In the genomic region with DNA sequence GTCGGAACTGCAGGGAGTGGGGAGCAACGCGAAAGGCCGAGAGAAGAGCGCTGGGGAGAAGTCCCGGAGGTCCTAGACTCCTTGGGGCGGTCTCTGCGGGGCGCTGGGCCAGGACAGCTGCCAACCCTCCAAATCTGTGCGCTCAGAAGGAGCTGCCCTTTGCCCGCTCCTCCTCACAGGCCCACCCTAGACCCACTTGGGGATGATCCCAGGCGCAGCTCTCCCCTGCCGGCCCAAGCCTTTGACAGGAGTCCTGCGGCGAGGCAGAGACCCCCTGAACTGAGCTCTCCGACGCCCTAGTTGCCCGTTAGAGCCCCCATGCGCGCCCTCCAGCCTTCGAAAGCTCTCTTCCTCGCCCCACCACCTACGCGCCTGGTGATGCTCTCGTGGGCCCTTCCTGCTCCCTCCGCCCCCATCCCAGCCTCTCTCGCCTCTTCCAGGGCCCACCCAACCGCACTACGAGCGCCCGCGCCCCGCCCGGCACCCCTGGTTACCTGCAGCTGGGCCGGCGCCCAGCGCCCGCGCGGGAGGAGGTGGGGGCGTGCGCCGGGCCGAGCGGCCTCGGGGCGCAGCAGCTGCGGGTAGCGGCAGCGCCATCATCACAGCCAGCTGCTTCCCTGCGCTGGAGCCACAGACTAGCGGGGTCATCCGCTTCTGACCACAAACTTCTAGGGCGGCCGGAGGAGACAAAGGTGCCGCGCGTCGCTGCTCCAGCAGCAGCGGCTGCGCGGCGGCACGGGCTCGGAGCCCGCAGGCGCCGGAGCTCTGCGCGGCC, we compare ENCODE assay signal across 10 cellular contexts.
DNase-seq lines count a peak whose midpoint lies in the region; ATAC-seq, FAIRE-seq and TF ChIP-seq lines count a peak whose summit lies in the region.
"Had no signal": no experiment of that assay in that cellular context is flagged by ENCODE, and none has a peak within 500 bp of the region (broad histone marks: within the 10 kb centered on the region; RNA-seq: fewer than 3 reads in every experiment).

No MANE protein-coding gene starts in this region.

- no peak overlapping the region for H3K9ac ChIP-seq in H1 (replicated peaks in 1 of 4; ENCODE audit: extremely low read depth in 1 of 4, low read depth in 3 of 4, low read length in 3 of 4)

- no peaks in the 10 kb centered on the region for H3K79me1 ChIP-seq in H1 (ENCODE audit: low read depth, low read length)

- no peak overlapping the region for H3K4ac ChIP-seq in H1 (replicated peaks; ENCODE audit: insufficient read length, low read depth, low read length)

- no peak overlapping the region for H3K14ac ChIP-seq in H1 (ENCODE audit: insufficient read length)

- no peak overlapping the region for H2BK15ac ChIP-seq in H1 (ENCODE audit: low read length)

- H4K20me1 ChIP-seq in H1 (replicated peaks in 1 of 2; ENCODE audit: control insufficient read depth in 1 of 2, insufficient read depth in 2 of 2, low read length in 2 of 2) = peaks cover 17 to 19% of the 10 kb centered on the region in 2 experiments

- WGBS in H1 (ENCODE audit: extremely low coverage in 1 of 2, insufficient coverage in 1 of 2, insufficient read length in 1 of 2, insufficient replicate concordance in 2 of 2, low coverage in 1 of 2, low lambda C conversion rate in 2 of 2, missing lambda C conversion rate in 1 of 2), 2 experiments = 4% methylated on average over 47 of the region's 70 CpGs; no CpG with 5 or more reads in 1 of the 2 experiments
- WGBS in prostate gland = 2% methylated on average over 42 of the region's 70 CpGs

- no peak overlapping the region for H4K91ac ChIP-seq in H1 (replicated peaks; ENCODE audit: insufficient read length, low read length)

- H3K27ac ChIP-seq in H1 (ENCODE audit: low read depth, low read length) (no peak overlapping the region), prostate gland (no peak overlapping the region)
- H3K27ac ChIP-seq: RWPE1 had no signal

- ATAC-seq in HG03139 (IDR thresholded peaks at IDR 0.05; ENCODE audit: unreplicated experiment) = no peak

- H3K23ac ChIP-seq in H1 (ENCODE audit: insufficient read length) = no peak overlapping the region

- H4K5ac ChIP-seq in H1 (ENCODE audit: insufficient read length, low read depth, low read length) = no peak overlapping the region

- no peak overlapping the region for H2BK12ac ChIP-seq in H1 (ENCODE audit: low read depth, low read length)

- intact Hi-C loops in prostate gland (cut with DNase I) = no loop called here

- H2AFZ ChIP-seq in H1 (ENCODE audit: low read length) = no peak overlapping the region

- H3K56ac ChIP-seq in H1 (replicated peaks; ENCODE audit: insufficient read length, low read depth, low read length) = no peak overlapping the region

- FAIRE-seq in H1 (lab: Jason Lieb, UNC) = no peak

- peak overlapping the region; percentile 18 to 62 (median 34) for H3K4me3 ChIP-seq in H1 (ENCODE audit: extremely low read depth in 1 of 4, insufficient read depth in 2 of 4, low read depth in 3 of 4, low read length in 4 of 4)
- peak overlapping the region; percentile 17 to 30 for H3K4me3 ChIP-seq in prostate gland

- POLR2A ChIA-PET in H1 (lab: Charles Lee; ENCODE audit: partially characterized antibody) = interaction anchor here (0.6 kb wide), 1 partner anchor 10 kb away, joined by 3 read pairs; no protein-coding TSS in a partner anchor

- no peak overlapping the region for H4K8ac ChIP-seq in H1 (ENCODE audit: extremely low read depth, insufficient read depth, low read length)

- no peak overlapping the region for H2AK5ac ChIP-seq in H1 (ENCODE audit: low read depth, low read length)

- H2BK120ac ChIP-seq in H1 (replicated peaks; ENCODE audit: low read depth, low read length) = no peak overlapping the region

- TF ChIP-seq RAD21 in H1 (IDR thresholded peaks at IDR 0.05 in 1 of 2, conservative IDR thresholded peaks at IDR 0.05 in 1 of 2; ENCODE audit: low read depth in 2 of 2, low read length in 2 of 2) = no peak

- H3K27me3 ChIP-seq in H1 (replicated peaks in 1 of 4; ENCODE audit: control insufficient read depth in 3 of 4, extremely low read depth in 1 of 4, insufficient read depth in 3 of 4, low read length in 3 of 4) = peaks cover 80 to 97% (median 87%) of the 10 kb centered on the region in 4 experiments
- peaks cover 44% of the 10 kb centered on the region for H3K27me3 ChIP-seq in prostate gland (replicated peaks; ENCODE audit: insufficient read depth)

- H3K79me2 ChIP-seq in H1 (ENCODE audit: control insufficient read depth in 1 of 2, insufficient read depth in 2 of 2, low read length in 2 of 2) = no peaks in the 10 kb centered on the region

- no peak for TF ChIP-seq EP300 in H1 (IDR thresholded peaks at IDR 0.05; ENCODE audit: borderline replicate concordance in 1 of 2, low read depth in 2 of 2, low read length in 2 of 2)

- peak overlapping the region; percentile 96 for H3K4me2 ChIP-seq in H1 (ENCODE audit: insufficient read depth in 1 of 2, low read depth in 2 of 2, low read length in 2 of 2)

- no peak for TF ChIP-seq CTCF in H1 (IDR thresholded peaks at IDR 0.05; ENCODE audit: control extremely low read depth in 1 of 3, insufficient read depth in 1 of 3, low read depth in 1 of 3, low read length in 3 of 3)
- no peak for TF ChIP-seq CTCF in prostate gland (IDR thresholded peaks at IDR 0.05)

- peak overlapping the region; percentile 60; the same call in 1 of the 2 replicates for H3K18ac ChIP-seq in H1 (ENCODE audit: extremely low read depth, low read length)

- H3K23me2 ChIP-seq in H1 (ENCODE audit: low read depth, low read length) = peaks cover 23% of the 10 kb centered on the region; the same call in 1 of the 2 replicates

- no peak for TF ChIP-seq POLR2A in H1 (IDR thresholded peaks at IDR 0.05; ENCODE audit: control extremely low read depth in 1 of 2, low read depth in 2 of 2, low read length in 2 of 2)
- no peak for TF ChIP-seq POLR2A in prostate gland (IDR thresholded peaks at IDR 0.05)

- H3K9me3 ChIP-seq in H1 (ENCODE audit: insufficient read depth in 2 of 2, low read depth in 1 of 2, low read length in 1 of 2) (no peaks in the 10 kb centered on the region; a peak in 1 of 4 replicates), prostate gland (no peaks in the 10 kb centered on the region)

- H3K4me1 ChIP-seq in H1 (replicated peaks in 1 of 4; ENCODE audit: control insufficient read depth in 3 of 4, insufficient read depth in 4 of 4, low read length in 3 of 4) (peaks cover 0 to 43% (median 21%) of the 10 kb centered on the region in 4 experiments; a peak in 6 of 7 replicates), prostate gland (replicated peaks) (no peaks in the 10 kb centered on the region)

- no peak overlapping the region for H2BK20ac ChIP-seq in H1 (ENCODE audit: low read length)

- H2BK5ac ChIP-seq in H1 (ENCODE audit: low read depth, low read length) = no peak overlapping the region

- DNase-seq in DMS79 treated with DMSO at 0.1 percent for 48 hours (lab: John Stamatoyannopoulos, UW) (peak; percentile 34), NCI-H1105 treated with DMSO at 0.1 percent for 48 hours (lab: John Stamatoyannopoulos, UW) (peak; percentile 52), H1 (ENCODE audit: low read depth in 1 of 2, low spot score in 2 of 2) (peak in 1 of 2 experiments; percentile 62), prostate gland (ENCODE audit: low spot score) (no peak), HK-2 (ENCODE audit: unreplicated experiment) (no peak), NK-92 (lab: John Stamatoyannopoulos, UW; ENCODE audit: unreplicated experiment) (no peak)
- DNase-seq in stimulated activated CD4-positive, alpha-beta T cell treated with anti-CD3 and anti-CD28 coated beads, Interleukin-1b, Interleukin-23, amount 100 ng/mL, for 48 hours = no peak
- DNase-seq: erythroblast had no signal

- H3K36me3 ChIP-seq in H1 (ENCODE audit: control insufficient read depth in 2 of 4, insufficient read depth in 4 of 4, low read length in 3 of 4) (peaks cover 0 to 7% (median 0%) of the 10 kb centered on the region in 4 experiments; a peak in 1 of 8 replicates), prostate gland (no peaks in the 10 kb centered on the region)

- CTCF ChIA-PET in H1 (lab: Charles Lee; ENCODE audit: partially characterized antibody) = interaction anchor here (0.9 to 1.2 kb wide), 2 partner anchors 10 to 216 kb away, joined by 3 to 4 read pairs; no protein-coding TSS in a partner anchor

TF ChIP-seq in H1, 55 proteins besides CTCF, POLR2A, EP300 and RAD21:
- TF ChIP-seq EZH2 (IDR thresholded peaks at IDR 0.05; ENCODE audit: low read depth, low read length, severe bottlenecking) = peak; percentile 93
- TF ChIP-seq CHD2 (IDR thresholded peaks at IDR 0.05; ENCODE audit: low read length) = no peak
- TF ChIP-seq, protein P1, sequence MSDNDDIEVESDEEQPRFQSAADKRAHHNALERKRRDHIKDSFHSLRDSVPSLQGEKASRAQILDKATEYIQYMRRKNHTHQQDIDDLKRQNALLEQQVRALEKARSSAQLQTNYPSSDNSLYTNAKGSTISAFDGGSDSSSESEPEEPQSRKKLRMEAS (IDR thresholded peaks at IDR 0.05) = peak; percentile 24
- TF ChIP-seq JUN (IDR thresholded peaks at IDR 0.05; ENCODE audit: low read depth, low read length) = no peak
- no peak for TF ChIP-seq MAFK (IDR thresholded peaks at IDR 0.05; ENCODE audit: low read depth, low read length)
- TF ChIP-seq, protein P2, sequence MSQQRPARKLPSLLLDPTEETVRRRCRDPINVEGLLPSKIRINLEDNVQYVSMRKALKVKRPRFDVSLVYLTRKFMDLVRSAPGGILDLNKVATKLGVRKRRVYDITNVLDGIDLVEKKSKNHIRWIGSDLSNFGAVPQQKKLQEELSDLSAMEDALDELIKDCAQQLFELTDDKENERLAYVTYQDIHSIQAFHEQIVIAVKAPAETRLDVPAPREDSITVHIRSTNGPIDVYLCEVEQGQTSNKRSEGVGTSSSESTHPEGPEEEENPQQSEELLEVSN (IDR thresholded peaks at IDR 0.05) = 0 out of 2 replicates have a peak, but pooled peaks have one; percentile 1
- 0 out of 2 replicates have a peak, but pooled peaks have one; percentile 0 for TF ChIP-seq CBX8 (IDR thresholded peaks at IDR 0.05; ENCODE audit: borderline replicate concordance, low read depth, low read length)
- TF ChIP-seq TCF12 (IDR thresholded peaks at IDR 0.05; ENCODE audit: low read depth, low read length) = no peak
- TF ChIP-seq CREB1 (IDR thresholded peaks at IDR 0.05) = no peak
- peak; percentile 49 for TF ChIP-seq SUZ12 (IDR thresholded peaks at IDR 0.05; ENCODE audit: low read length)

Comparison
In these comparisons a context has a peak if more than half of its experiments do, and no peak if none do; other contexts are left out.
1. DNase-seq: peak in DMS79 treated with DMSO at 0.1 percent for 48 hours (single experiment) and NCI-H1105 treated with DMSO at 0.1 percent for 48 hours (single experiment); none in prostate gland (single experiment), HK-2 (single experiment), NK-92 (single experiment) and stimulated activated CD4-positive, alpha-beta T cell treated with anti-CD3 and anti-CD28 coated beads, Interleukin-1b, Interleukin-23, amount 100 ng/mL, for 48 hours (single experiment).